In the genomic region with DNA sequence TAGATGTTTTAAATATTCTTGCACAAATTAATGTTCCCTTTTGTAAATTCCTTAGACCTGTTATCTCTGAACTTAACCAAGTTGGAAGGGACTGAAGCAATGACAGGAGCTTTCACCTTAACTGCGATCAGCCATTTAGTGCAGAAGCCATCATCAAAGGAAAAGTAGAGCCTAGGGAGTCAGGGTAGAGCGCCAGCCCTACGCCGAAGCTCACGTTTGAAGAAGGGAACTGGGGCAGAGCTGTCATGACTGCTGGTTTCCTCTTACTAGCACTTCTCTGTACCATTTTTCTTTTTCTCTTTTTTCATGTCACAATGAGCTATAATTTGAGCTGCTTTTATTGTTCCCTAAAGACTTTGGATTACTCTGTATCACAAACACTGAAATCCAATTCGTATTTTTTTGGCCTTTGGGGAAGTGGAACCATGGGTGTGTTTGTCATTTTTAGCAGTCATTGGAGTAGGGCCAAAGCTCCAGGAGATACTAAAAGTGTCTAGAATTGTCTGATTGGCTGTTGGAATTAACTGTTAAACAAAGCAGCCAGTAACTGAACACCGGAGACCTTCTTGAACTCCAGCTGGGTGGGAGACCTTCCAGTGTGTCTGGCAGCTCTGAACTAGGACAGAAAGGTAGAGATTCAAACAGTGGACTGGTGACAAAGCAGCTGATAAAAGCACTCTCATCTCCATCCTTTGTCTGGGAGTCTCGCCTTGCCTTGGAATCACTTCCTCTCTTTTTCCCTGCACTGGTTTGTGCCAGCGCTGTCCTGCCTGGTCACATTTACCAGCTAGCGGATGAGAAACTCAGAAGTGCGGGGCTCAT, we compare ENCODE assay signal across 8 cellular contexts. TPM values are rescaled to one million over a fixed set of nuclear protein-coding genes. Genes with fewer than 3 reads are reported as not detected.
A peak's percentile ranks its signal among the peaks of the same experiment; 100 is the strongest.
DNase-seq lines count a peak whose midpoint lies in the region; ATAC-seq and TF ChIP-seq lines count a peak whose summit lies in the region.

No MANE protein-coding gene starts in this region.

- H3K27ac Mint-ChIP-seq in chondrocyte (ENCODE audit: unreplicated experiment), result peak overlapping the region; percentile 83
- peak overlapping the region; percentile 72 for H3K27ac Mint-ChIP-seq in neural crest cell (ENCODE audit: unreplicated experiment)

- H3K36me3 Mint-ChIP-seq in chondrocyte (ENCODE audit: low read depth), result peaks cover 4% of the 10 kb centered on the region
- peaks cover 20% of the 10 kb centered on the region for H3K36me3 Mint-ChIP-seq in neural crest cell (ENCODE audit: low read depth)

- no peak overlapping the region for H3K4me3 Mint-ChIP-seq in chondrocyte (ENCODE audit: unreplicated experiment)
- H3K4me3 Mint-ChIP-seq in neural crest cell, result no peak overlapping the region

- TF ChIP-seq CTCF in chondrocyte (IDR thresholded peaks at IDR 0.05) (no peak), neural crest cell (conservative IDR thresholded peaks at IDR 0.05) (no peak)

- H3K27me3 Mint-ChIP-seq in chondrocyte (ENCODE audit: low read depth) (no peaks in the 10 kb centered on the region), neural crest cell (ENCODE audit: low read depth) (no peaks in the 10 kb centered on the region)

- in situ Hi-C loops in G401 (cut with HindIII; ENCODE audit: low sequenced_read_pairs), result no loop called here

- H3K9me3 Mint-ChIP-seq in chondrocyte (ENCODE audit: low read depth), result peaks cover 5% of the 10 kb centered on the region
- H3K9me3 Mint-ChIP-seq in neural crest cell, result peaks cover 10% of the 10 kb centered on the region

- H3K4me1 Mint-ChIP-seq in chondrocyte (ENCODE audit: low read depth) (peaks cover 27% of the 10 kb centered on the region), neural crest cell (peaks cover 15% of the 10 kb centered on the region)

- DNase-seq in G401 (ENCODE audit: low spot score), result peak; percentile 90
- DNase-seq in NCI-H2107 (lab: John Stamatoyannopoulos, UW), result peak; percentile 55
- DNase-seq in chondrocyte (ENCODE audit: low spot score), result no peak
- no peak for DNase-seq in neural crest cell (ENCODE audit: low read depth, low spot score)
- DNase-seq in iPS-NIHi11 (ENCODE audit: low spot score), result no peak

- ATAC-seq in HG02798 (IDR thresholded peaks at IDR 0.05; ENCODE audit: poor library complexity, unreplicated experiment) (no peak), GM21528 (IDR thresholded peaks at IDR 0.05; ENCODE audit: low FRiP score, unreplicated experiment) (no peak), GM19035 (IDR thresholded peaks at IDR 0.05; ENCODE audit: unreplicated experiment) (no peak)

RNA-seq across cellular contexts. Expression of a gene that starts 9.1 kb away (rescaled TPM):
- 13.5 and 17.5 TPM in 2 replicates for total RNA-seq in G401 (2014; rRNA removed; shearing (Covaris generic))
- total RNA-seq in chondrocyte (11.5 to 14.4 TPM (median 12.2 TPM) in 3 replicates), neural crest cell (18.8 and 19.0 TPM in 2 replicates)

RNA-seq across cellular contexts. Expression of a gene that starts 9.4 kb away (rescaled TPM):
- 43.2 and 52.6 TPM in 2 replicates for total RNA-seq in G401 (2014; rRNA removed; shearing (Covaris generic))
- 24.9 to 35.5 TPM (median 27.2 TPM) in 3 replicates for total RNA-seq in chondrocyte
- 79.8 and 95.4 TPM in 2 replicates for total RNA-seq in neural crest cell

RNA-seq across cellular contexts. Expression of a gene that starts 29.4 kb away (rescaled TPM):
- total RNA-seq in G401 (2014; rRNA removed; shearing (Covaris generic)), result 132 and 223 TPM in 2 replicates
- 263 to 301 TPM (median 280 TPM) in 3 replicates for total RNA-seq in chondrocyte
- 223 and 234 TPM in 2 replicates for total RNA-seq in neural crest cell

Comparison
In these comparisons a context has a peak if more than half of its experiments do, and no peak if none do; other contexts are left out.
1. DNase-seq: peak in G401 (single experiment) and NCI-H2107 (single experiment); none in chondrocyte (single experiment), neural crest cell (single experiment) and iPS-NIHi11 (single experiment).